35 cellular contexts compared by ENCODE assay signal in the genomic region with DNA sequence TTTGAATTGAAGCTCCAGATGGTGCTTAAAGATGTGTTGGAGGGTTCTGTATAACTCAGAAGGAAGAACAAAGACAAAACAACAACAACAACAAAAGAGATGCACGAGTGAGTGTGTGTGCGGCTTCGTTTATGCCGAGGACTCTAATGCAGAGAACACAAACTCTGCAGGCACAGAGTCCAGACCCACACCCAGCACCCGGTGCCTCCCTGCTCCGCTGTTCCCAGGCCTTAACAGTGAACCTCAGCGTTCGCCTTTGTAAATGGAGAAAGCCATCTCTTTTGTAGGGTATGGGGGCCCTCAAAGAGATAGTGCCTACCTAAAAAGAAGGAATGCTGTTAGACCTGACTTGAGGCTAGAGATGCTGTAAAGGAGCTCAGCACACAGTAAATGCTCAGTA.
"Had no signal": no experiment of that assay in that cellular context is flagged by ENCODE, and none has a peak within 500 bp of the region (broad histone marks: within the 10 kb centered on the region; RNA-seq: fewer than 3 reads in every experiment).

No MANE protein-coding gene starts in this region.

- H3K27me3 ChIP-seq: ascending aorta, cardiac muscle cell, MG63, Peyer's patch had no signal

- H3K4me3 ChIP-seq: ascending aorta, cardiac muscle cell, MG63, Peyer's patch had no signal

- H3K27ac ChIP-seq: ascending aorta, cardiac muscle cell, Peyer's patch, VCaP had no signal

- H3K9me3 Mint-ChIP-seq: activated CD4-positive, alpha-beta memory T cell treated with anti-CD3 and anti-CD28 coated beads, Interleukin-2, amount 10 ng/mL, durations not matched to agents 7 days and 5 days; activated naive CD4-positive, alpha-beta T cell treated with anti-CD3 and anti-CD28 coated beads, Interleukin-2, amount 50 U/mL, for 24 hours; activated naive CD8-positive, alpha-beta T cell treated with anti-CD3 and anti-CD28 coated beads, Interleukin-2, amount 10 ng/mL, durations not matched to agents 7 days and 5 days; activated T-cell treated with anti-CD3 and anti-CD28 coated beads, Interleukin-2, amount 50 U/mL, for 24 hours; activated T-helper 2 cell treated with anti-CD3 and anti-CD28 coated beads, Interferon-gamma antibody, Interleukin-2, Interleukin-4, amounts not matched to agents 10 μg/mL and 5 μg/mL and 100 μg/mL, durations not matched to agents 14 hours and 24 hours and 36 hours; T-cell had no signal

- H3K27ac Mint-ChIP-seq: activated CD4-positive, alpha-beta memory T cell treated with anti-CD3 and anti-CD28 coated beads, Interleukin-2, amount 10 ng/mL, durations not matched to agents 7 days and 5 days; activated CD8-positive, alpha-beta memory T cell treated with anti-CD3 and anti-CD28 coated beads, Interleukin-2, amount 10 ng/mL, durations not matched to agents 7 days and 5 days; activated naive CD4-positive, alpha-beta T cell treated with anti-CD3 and anti-CD28 coated beads, Interleukin-2, amount 50 U/mL, for 24 hours; activated naive CD8-positive, alpha-beta T cell treated with anti-CD3 and anti-CD28 coated beads, Interleukin-2, amount 10 ng/mL, durations not matched to agents 7 days and 5 days; activated T-cell treated with anti-CD3 and anti-CD28 coated beads, Interleukin-2, amount 50 U/mL, for 24 hours; activated T-helper 2 cell treated with anti-CD3 and anti-CD28 coated beads, Interferon-gamma antibody, Interleukin-2, Interleukin-4, amounts not matched to agents 10 μg/mL and 5 μg/mL and 100 μg/mL, durations not matched to agents 14 hours and 24 hours and 36 hours; T-cell; T-helper 17 cell had no signal

- H3K36me3 Mint-ChIP-seq: activated CD8-positive, alpha-beta memory T cell treated with anti-CD3 and anti-CD28 coated beads, Interleukin-2, amount 10 ng/mL, durations not matched to agents 7 days and 5 days; activated naive CD4-positive, alpha-beta T cell treated with anti-CD3 and anti-CD28 coated beads, Interleukin-2, amount 50 U/mL, for 24 hours; activated naive CD8-positive, alpha-beta T cell treated with anti-CD3 and anti-CD28 coated beads, Interleukin-2, amount 10 ng/mL, durations not matched to agents 7 days and 5 days; T-cell had no signal

- DNase-seq: activated CD4-positive, alpha-beta T cell treated with anti-CD3 and anti-CD28 coated beads for 1 hour; activated CD4-positive, alpha-beta T cell treated with anti-CD3 and anti-CD28 coated beads for 48 hours; activated CD4-positive, CD25-positive, alpha-beta regulatory T cell; activated CD8-positive, alpha-beta memory T cell treated with anti-CD3 and anti-CD28 coated beads for 24 hours; activated gamma-delta T cell; activated naive CD4-positive, alpha-beta T cell treated with Interleukin-2 at 50 U/mL for 16 hours; activated T-cell treated with anti-CD3 and anti-CD28 coated beads, Interleukin-2, amount 50 U/mL, for 24 hours; amygdala; Kasumi-1; KG1; MG63; MV-4-11; NCI-H1092 treated with DMSO at 0.1 percent for 48 hours; NCI-H187; NCI-H2029 treated with DMSO at 0.1 percent for 48 hours; NCI-H2107; NCI-H2171; NCI-H510A; NCI-H526; NK-92 treated with Interleukin-12 subunit alpha and Interleukin-12 subunit beta, amount 100 ng/mL, for 24 hours; PC-3; RPMI8226; SIG-M5; T-helper 17 cell had no signal

- H3K4me3 Mint-ChIP-seq: activated CD4-positive, alpha-beta memory T cell treated with anti-CD3 and anti-CD28 coated beads, Interleukin-2, amount 10 ng/mL, durations not matched to agents 7 days and 5 days; activated CD8-positive, alpha-beta memory T cell treated with anti-CD3 and anti-CD28 coated beads, Interleukin-2, amount 10 ng/mL, durations not matched to agents 7 days and 5 days; activated naive CD4-positive, alpha-beta T cell treated with anti-CD3 and anti-CD28 coated beads, Interleukin-2, amount 50 U/mL, for 24 hours; activated naive CD8-positive, alpha-beta T cell treated with anti-CD3 and anti-CD28 coated beads, Interleukin-2, amount 10 ng/mL, durations not matched to agents 7 days and 5 days; activated T-cell treated with anti-CD3 and anti-CD28 coated beads, Interleukin-2, amount 50 U/mL, for 24 hours; T-cell; T-helper 17 cell had no signal

- ATAC-seq: activated CD8-positive, alpha-beta memory T cell treated with anti-CD3 and anti-CD28 coated beads, Interleukin-2, amount 10 ng/mL, durations not matched to agents 7 days and 5 days; PC-3; SK-N-SH treated with all-trans-retinoic acid at 6 μM for 48 hours; T-cell; T-helper 17 cell had no signal

- H3K9me3 ChIP-seq: ascending aorta, MG63, Peyer's patch had no signal

- H3K36me3 ChIP-seq: ascending aorta, cardiac muscle cell, MG63, Peyer's patch had no signal

- H3K27me3 Mint-ChIP-seq: activated naive CD4-positive, alpha-beta T cell treated with anti-CD3 and anti-CD28 coated beads, Interleukin-2, amount 50 U/mL, for 24 hours; activated naive CD8-positive, alpha-beta T cell treated with anti-CD3 and anti-CD28 coated beads, Interleukin-2, amount 10 ng/mL, durations not matched to agents 7 days and 5 days; T-cell had no signal

- H3K4me1 ChIP-seq: ascending aorta had no signal
